In genomic region chr14:93909429-93910128, GRCh38 we compare ENCODE assay signal across 1 cellular context.
TF ChIP-seq lines count a peak whose summit lies in the region.

No MANE protein-coding gene starts in this region.

TF ChIP-seq in HepG2, 621 proteins besides CTCF, POLR2A, EP300 and RAD21 (continued from another document and continues in another):
- TF ChIP-seq USF2 (IDR thresholded peaks at IDR 0.05; ENCODE audit: low read depth, low read length) (no peak), USF2 (CRISPR knock-in tag; IDR thresholded peaks at IDR 0.05; ENCODE audit: borderline replicate concordance) (no peak), ZFP82 (CRISPR knock-in tag; IDR thresholded peaks at IDR 0.05; ENCODE audit: borderline replicate concordance) (no peak), ZNF343 (CRISPR knock-in tag; IDR thresholded peaks at IDR 0.05) (0 out of 2 replicates have a peak, but pooled peaks have one; percentile 48), DRAP1 (CRISPR knock-in tag; IDR thresholded peaks at IDR 0.05) (peak; percentile 47; the same call in 1 of the 2 replicates), RARA (CRISPR knock-in tag; IDR thresholded peaks at IDR 0.05) (no peak), FOXO1 (CRISPR knock-in tag; IDR thresholded peaks at IDR 0.05) (no peak), ZNF770 (CRISPR knock-in tag; IDR thresholded peaks at IDR 0.05) (no peak), RXRB (CRISPR knock-in tag; IDR thresholded peaks at IDR 0.05; ENCODE audit: borderline replicate concordance) (peak; percentile 31; the same call in 1 of the 2 replicates), NFYC (CRISPR knock-in tag; IDR thresholded peaks at IDR 0.05) (no peak), ZFP90 (CRISPR knock-in tag; IDR thresholded peaks at IDR 0.05; ENCODE audit: borderline replicate concordance) (no peak), CREM (IDR thresholded peaks at IDR 0.05) (no peak), CREM (CRISPR knock-in tag; IDR thresholded peaks at IDR 0.05) (no peak), MAF1 (CRISPR knock-in tag; IDR thresholded peaks at IDR 0.05; ENCODE audit: borderline replicate concordance) (no peak), HNF1A (IDR thresholded peaks at IDR 0.05; ENCODE audit: low read depth) (no peak), HNF1A (CRISPR knock-in tag; IDR thresholded peaks at IDR 0.05; ENCODE audit: borderline replicate concordance) (no peak), HNRNPH1 (optimal IDR thresholded peaks at IDR 0.05; ENCODE audit: low read depth, low read length) (no peak), ZNF354B (CRISPR knock-in tag; IDR thresholded peaks at IDR 0.05) (no peak), NR2F2 (IDR thresholded peaks at IDR 0.05; ENCODE audit: borderline replicate concordance, low read depth) (no peak), ZNF780A (CRISPR knock-in tag; IDR thresholded peaks at IDR 0.05) (no peak), ZNF570 (CRISPR knock-in tag; IDR thresholded peaks at IDR 0.05; ENCODE audit: borderline replicate concordance) (no peak), MBNL3 (CRISPR knock-in tag; conservative IDR thresholded peaks at IDR 0.05) (no peak), ZNF563 (CRISPR knock-in tag; IDR thresholded peaks at IDR 0.05) (no peak), ZEB1 (IDR thresholded peaks at IDR 0.05; ENCODE audit: insufficient replicate concordance, low read depth) (peak; percentile 49), GTF2F1 (IDR thresholded peaks at IDR 0.05; ENCODE audit: low read length) (no peak), ZBTB1 (CRISPR knock-in tag; IDR thresholded peaks at IDR 0.05; ENCODE audit: borderline replicate concordance) (no peak), NCOA1 (CRISPR knock-in tag; IDR thresholded peaks at IDR 0.05) (no peak), ZNF616 (CRISPR knock-in tag; IDR thresholded peaks at IDR 0.05; ENCODE audit: low read depth) (no peak), ONECUT2 (CRISPR knock-in tag; IDR thresholded peaks at IDR 0.05) (no peak), TEAD2 (CRISPR knock-in tag; IDR thresholded peaks at IDR 0.05) (no peak)
- TF ChIP-seq, protein P1, sequence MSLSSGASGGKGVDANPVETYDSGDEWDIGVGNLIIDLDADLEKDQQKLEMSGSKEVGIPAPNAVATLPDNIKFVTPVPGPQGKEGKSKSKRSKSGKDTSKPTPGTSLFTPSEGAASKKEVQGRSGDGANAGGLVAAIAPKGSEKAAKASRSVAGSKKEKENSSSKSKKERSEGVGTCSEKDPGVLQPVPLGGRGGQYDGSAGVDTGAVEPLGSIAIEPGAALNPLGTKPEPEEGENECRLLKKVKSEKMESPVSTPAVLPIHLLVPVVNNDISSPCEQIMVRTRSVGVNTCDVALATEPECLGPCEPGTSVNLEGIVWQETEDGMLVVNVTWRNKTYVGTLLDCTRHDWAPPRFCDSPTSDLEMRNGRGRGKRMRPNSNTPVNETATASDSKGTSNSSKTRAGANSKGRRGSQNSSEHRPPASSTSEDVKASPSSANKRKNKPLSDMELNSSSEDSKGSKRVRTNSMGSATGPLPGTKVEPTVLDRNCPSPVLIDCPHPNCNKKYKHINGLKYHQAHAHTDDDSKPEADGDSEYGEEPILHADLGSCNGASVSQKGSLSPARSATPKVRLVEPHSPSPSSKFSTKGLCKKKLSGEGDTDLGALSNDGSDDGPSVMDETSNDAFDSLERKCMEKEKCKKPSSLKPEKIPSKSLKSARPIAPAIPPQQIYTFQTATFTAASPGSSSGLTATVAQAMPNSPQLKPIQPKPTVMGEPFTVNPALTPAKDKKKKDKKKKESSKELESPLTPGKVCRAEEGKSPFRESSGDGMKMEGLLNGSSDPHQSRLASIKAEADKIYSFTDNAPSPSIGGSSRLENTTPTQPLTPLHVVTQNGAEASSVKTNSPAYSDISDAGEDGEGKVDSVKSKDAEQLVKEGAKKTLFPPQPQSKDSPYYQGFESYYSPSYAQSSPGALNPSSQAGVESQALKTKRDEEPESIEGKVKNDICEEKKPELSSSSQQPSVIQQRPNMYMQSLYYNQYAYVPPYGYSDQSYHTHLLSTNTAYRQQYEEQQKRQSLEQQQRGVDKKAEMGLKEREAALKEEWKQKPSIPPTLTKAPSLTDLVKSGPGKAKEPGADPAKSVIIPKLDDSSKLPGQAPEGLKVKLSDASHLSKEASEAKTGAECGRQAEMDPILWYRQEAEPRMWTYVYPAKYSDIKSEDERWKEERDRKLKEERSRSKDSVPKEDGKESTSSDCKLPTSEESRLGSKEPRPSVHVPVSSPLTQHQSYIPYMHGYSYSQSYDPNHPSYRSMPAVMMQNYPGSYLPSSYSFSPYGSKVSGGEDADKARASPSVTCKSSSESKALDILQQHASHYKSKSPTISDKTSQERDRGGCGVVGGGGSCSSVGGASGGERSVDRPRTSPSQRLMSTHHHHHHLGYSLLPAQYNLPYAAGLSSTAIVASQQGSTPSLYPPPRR (CRISPR knock-in tag; IDR thresholded peaks at IDR 0.05; ENCODE audit: borderline replicate concordance): no peak
- TF ChIP-seq, protein P2, sequence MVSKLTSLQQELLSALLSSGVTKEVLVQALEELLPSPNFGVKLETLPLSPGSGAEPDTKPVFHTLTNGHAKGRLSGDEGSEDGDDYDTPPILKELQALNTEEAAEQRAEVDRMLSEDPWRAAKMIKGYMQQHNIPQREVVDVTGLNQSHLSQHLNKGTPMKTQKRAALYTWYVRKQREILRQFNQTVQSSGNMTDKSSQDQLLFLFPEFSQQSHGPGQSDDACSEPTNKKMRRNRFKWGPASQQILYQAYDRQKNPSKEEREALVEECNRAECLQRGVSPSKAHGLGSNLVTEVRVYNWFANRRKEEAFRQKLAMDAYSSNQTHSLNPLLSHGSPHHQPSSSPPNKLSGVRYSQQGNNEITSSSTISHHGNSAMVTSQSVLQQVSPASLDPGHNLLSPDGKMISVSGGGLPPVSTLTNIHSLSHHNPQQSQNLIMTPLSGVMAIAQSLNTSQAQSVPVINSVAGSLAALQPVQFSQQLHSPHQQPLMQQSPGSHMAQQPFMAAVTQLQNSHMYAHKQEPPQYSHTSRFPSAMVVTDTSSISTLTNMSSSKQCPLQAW (CRISPR knock-in tag; IDR thresholded peaks at IDR 0.05): no peak
- TF ChIP-seq, protein P3, sequence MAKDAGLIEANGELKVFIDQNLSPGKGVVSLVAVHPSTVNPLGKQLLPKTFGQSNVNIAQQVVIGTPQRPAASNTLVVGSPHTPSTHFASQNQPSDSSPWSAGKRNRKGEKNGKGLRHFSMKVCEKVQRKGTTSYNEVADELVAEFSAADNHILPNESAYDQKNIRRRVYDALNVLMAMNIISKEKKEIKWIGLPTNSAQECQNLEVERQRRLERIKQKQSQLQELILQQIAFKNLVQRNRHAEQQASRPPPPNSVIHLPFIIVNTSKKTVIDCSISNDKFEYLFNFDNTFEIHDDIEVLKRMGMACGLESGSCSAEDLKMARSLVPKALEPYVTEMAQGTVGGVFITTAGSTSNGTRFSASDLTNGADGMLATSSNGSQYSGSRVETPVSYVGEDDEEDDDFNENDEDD (CRISPR knock-in tag; IDR thresholded peaks at IDR 0.05; ENCODE audit: borderline replicate concordance): no peak
- TF ChIP-seq, protein P4, sequence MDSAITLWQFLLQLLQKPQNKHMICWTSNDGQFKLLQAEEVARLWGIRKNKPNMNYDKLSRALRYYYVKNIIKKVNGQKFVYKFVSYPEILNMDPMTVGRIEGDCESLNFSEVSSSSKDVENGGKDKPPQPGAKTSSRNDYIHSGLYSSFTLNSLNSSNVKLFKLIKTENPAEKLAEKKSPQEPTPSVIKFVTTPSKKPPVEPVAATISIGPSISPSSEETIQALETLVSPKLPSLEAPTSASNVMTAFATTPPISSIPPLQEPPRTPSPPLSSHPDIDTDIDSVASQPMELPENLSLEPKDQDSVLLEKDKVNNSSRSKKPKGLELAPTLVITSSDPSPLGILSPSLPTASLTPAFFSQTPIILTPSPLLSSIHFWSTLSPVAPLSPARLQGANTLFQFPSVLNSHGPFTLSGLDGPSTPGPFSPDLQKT (CRISPR knock-in tag; IDR thresholded peaks at IDR 0.05; ENCODE audit: borderline replicate concordance): no peak
- TF ChIP-seq, protein P5, sequence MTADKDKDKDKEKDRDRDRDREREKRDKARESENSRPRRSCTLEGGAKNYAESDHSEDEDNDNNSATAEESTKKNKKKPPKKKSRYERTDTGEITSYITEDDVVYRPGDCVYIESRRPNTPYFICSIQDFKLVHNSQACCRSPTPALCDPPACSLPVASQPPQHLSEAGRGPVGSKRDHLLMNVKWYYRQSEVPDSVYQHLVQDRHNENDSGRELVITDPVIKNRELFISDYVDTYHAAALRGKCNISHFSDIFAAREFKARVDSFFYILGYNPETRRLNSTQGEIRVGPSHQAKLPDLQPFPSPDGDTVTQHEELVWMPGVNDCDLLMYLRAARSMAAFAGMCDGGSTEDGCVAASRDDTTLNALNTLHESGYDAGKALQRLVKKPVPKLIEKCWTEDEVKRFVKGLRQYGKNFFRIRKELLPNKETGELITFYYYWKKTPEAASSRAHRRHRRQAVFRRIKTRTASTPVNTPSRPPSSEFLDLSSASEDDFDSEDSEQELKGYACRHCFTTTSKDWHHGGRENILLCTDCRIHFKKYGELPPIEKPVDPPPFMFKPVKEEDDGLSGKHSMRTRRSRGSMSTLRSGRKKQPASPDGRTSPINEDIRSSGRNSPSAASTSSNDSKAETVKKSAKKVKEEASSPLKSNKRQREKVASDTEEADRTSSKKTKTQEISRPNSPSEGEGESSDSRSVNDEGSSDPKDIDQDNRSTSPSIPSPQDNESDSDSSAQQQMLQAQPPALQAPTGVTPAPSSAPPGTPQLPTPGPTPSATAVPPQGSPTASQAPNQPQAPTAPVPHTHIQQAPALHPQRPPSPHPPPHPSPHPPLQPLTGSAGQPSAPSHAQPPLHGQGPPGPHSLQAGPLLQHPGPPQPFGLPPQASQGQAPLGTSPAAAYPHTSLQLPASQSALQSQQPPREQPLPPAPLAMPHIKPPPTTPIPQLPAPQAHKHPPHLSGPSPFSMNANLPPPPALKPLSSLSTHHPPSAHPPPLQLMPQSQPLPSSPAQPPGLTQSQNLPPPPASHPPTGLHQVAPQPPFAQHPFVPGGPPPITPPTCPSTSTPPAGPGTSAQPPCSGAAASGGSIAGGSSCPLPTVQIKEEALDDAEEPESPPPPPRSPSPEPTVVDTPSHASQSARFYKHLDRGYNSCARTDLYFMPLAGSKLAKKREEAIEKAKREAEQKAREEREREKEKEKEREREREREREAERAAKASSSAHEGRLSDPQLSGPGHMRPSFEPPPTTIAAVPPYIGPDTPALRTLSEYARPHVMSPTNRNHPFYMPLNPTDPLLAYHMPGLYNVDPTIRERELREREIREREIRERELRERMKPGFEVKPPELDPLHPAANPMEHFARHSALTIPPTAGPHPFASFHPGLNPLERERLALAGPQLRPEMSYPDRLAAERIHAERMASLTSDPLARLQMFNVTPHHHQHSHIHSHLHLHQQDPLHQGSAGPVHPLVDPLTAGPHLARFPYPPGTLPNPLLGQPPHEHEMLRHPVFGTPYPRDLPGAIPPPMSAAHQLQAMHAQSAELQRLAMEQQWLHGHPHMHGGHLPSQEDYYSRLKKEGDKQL (CRISPR knock-in tag; IDR thresholded peaks at IDR 0.05; ENCODE audit: low read depth): no peak
